In genomic region chr4:128153795-128154194, GRCh38 we compare ENCODE assay signal across 15 cellular contexts.
DNase-seq lines count a peak whose midpoint lies in the region; ATAC-seq and TF ChIP-seq lines count a peak whose summit lies in the region.
"Had no signal": no experiment of that assay in that cellular context is flagged by ENCODE, and none has a peak within 500 bp of the region (broad histone marks: within the 10 kb centered on the region; RNA-seq: fewer than 3 reads in every experiment).

No MANE protein-coding gene starts in this region.

- TF ChIP-seq POLR2A in erythroblast (IDR thresholded peaks at IDR 0.05; ENCODE audit: low read length): no peak

- H3K27me3 ChIP-seq in adipocyte (replicated peaks; ENCODE audit: control insufficient read depth, insufficient read depth, low read length): no peaks in the 10 kb centered on the region

- no peaks in the 10 kb centered on the region for H3K27me3 Mint-ChIP-seq in osteocyte (ENCODE audit: unreplicated experiment)
- H3K27me3 Mint-ChIP-seq in activated T-helper 17 cell treated with anti-CD3 and anti-CD28 coated beads, Interleukin-2, amount 50 U/mL, for 72 hours: no peaks in the 10 kb centered on the region
- H3K27me3 Mint-ChIP-seq: CD4-positive, alpha-beta T cell had no signal

- H3K4me3 Mint-ChIP-seq in osteocyte (ENCODE audit: unreplicated experiment): no peak overlapping the region
- no peak overlapping the region for H3K4me3 Mint-ChIP-seq in activated T-helper 17 cell treated with anti-CD3 and anti-CD28 coated beads, Interleukin-2, amount 50 U/mL, for 72 hours
- H3K4me3 Mint-ChIP-seq: CD4-positive, alpha-beta T cell had no signal

- H3K36me3 Mint-ChIP-seq in osteocyte (ENCODE audit: unreplicated experiment): peaks cover 39% of the 10 kb centered on the region
- peaks cover 5% of the 10 kb centered on the region for H3K36me3 Mint-ChIP-seq in activated T-helper 17 cell treated with anti-CD3 and anti-CD28 coated beads, Interleukin-2, amount 50 U/mL, for 72 hours (ENCODE audit: low read depth)

- DNase-seq in LNCaP clone FGC (ENCODE audit: low read depth): peak; percentile 17
- no peak for DNase-seq in adipocyte (ENCODE audit: low read depth)
- peak; percentile 38 for DNase-seq in fibroblast of villous mesenchyme (ENCODE audit: low read depth)
- no peak for DNase-seq in osteocyte (ENCODE audit: extremely low spot score, unreplicated experiment)
- no peak for DNase-seq in occipital lobe (lab: John Stamatoyannopoulos, UW)
- no peak for DNase-seq in erythroblast (lab: John Stamatoyannopoulos, UW)
- DNase-seq: ACHN; AML-193; Caco-2; CD4-positive, alpha-beta T cell; DMS79; GF-D8; GOT3; H7 had no signal

- H3K4me1 Mint-ChIP-seq in osteocyte (ENCODE audit: unreplicated experiment): peaks cover 11% of the 10 kb centered on the region
- H3K4me1 Mint-ChIP-seq in activated T-helper 17 cell treated with anti-CD3 and anti-CD28 coated beads, Interleukin-2, amount 50 U/mL, for 72 hours: no peaks in the 10 kb centered on the region

- peaks cover 11% of the 10 kb centered on the region for H3K4me1 ChIP-seq in adipocyte (ENCODE audit: control insufficient read depth, insufficient read depth, low read length)
- H3K4me1 ChIP-seq: Caco-2 had no signal

- ATAC-seq in activated T-helper 17 cell treated with anti-CD3 and anti-CD28 coated beads, Interleukin-2, amount 50 U/mL, for 72 hours (replicated peaks): no peak

- peaks cover 11% of the 10 kb centered on the region for H3K9me3 Mint-ChIP-seq in osteocyte (ENCODE audit: unreplicated experiment)
- peaks cover 4% of the 10 kb centered on the region for H3K9me3 Mint-ChIP-seq in activated T-helper 17 cell treated with anti-CD3 and anti-CD28 coated beads, Interleukin-2, amount 50 U/mL, for 72 hours
- H3K9me3 Mint-ChIP-seq: CD4-positive, alpha-beta T cell had no signal

- no peak overlapping the region for H3K4me3 ChIP-seq in LNCaP clone FGC (ENCODE audit: low read depth, low read length)
- H3K4me3 ChIP-seq in adipocyte (ENCODE audit: low read length): peak overlapping the region; percentile 49
- no peak overlapping the region for H3K4me3 ChIP-seq in fibroblast of villous mesenchyme (ENCODE audit: low read depth, low read length)

- H3K27ac Mint-ChIP-seq in osteocyte (ENCODE audit: unreplicated experiment): peak overlapping the region; percentile 33
- no peak overlapping the region for H3K27ac Mint-ChIP-seq in activated T-helper 17 cell treated with anti-CD3 and anti-CD28 coated beads, Interleukin-2, amount 50 U/mL, for 72 hours
- H3K27ac Mint-ChIP-seq: CD4-positive, alpha-beta T cell had no signal

- no peaks in the 10 kb centered on the region for H3K36me3 ChIP-seq in adipocyte (ENCODE audit: control insufficient read depth, insufficient read depth, low read length, severe bottlenecking)

- no peak overlapping the region for H3K9ac ChIP-seq in adipocyte (ENCODE audit: low read length)

- TF ChIP-seq CTCF in LNCaP clone FGC (IDR thresholded peaks at IDR 0.05; ENCODE audit: control insufficient read depth, extremely low read depth, insufficient read depth) (no peak), fibroblast of villous mesenchyme (IDR thresholded peaks at IDR 0.05; ENCODE audit: insufficient read depth, low read depth, low read length) (no peak), osteocyte (IDR thresholded peaks at IDR 0.05) (no peak)

- no peaks in the 10 kb centered on the region for H3K9me3 ChIP-seq in adipocyte (ENCODE audit: control insufficient read depth, low read length)
- H3K9me3 ChIP-seq: Caco-2 had no signal

Comparison
In these comparisons a context has a peak if more than half of its experiments do, and no peak if none do; other contexts are left out.
1. DNase-seq: peak in LNCaP clone FGC (single experiment) and fibroblast of villous mesenchyme (single experiment); none in adipocyte (single experiment), osteocyte (single experiment), occipital lobe (single experiment) and erythroblast (0 of 2).